Comparison of ENCODE assay signal across 10 cellular contexts in genomic region chr14:103067231-103067954, GRCh38. TPM values are rescaled to one million over a fixed set of nuclear protein-coding genes. Genes with fewer than 3 reads are reported as not detected.
DNase-seq lines count a peak whose midpoint lies in the region; ATAC-seq and TF ChIP-seq lines count a peak whose summit lies in the region.
"Had no signal": no experiment of that assay in that cellular context is flagged by ENCODE, and none has a peak within 500 bp of the region (broad histone marks: within the 10 kb centered on the region; RNA-seq: fewer than 3 reads in every experiment).

No MANE protein-coding gene starts in this region.

- 78 to 89% methylated on average over 8 of the region's 8 CpGs for WGBS in heart right ventricle, 2 donors

- H3K4me1 ChIP-seq in heart right ventricle (peaks cover 3 to 36% (median 19%) of the 10 kb centered on the region in 9 donors), skeletal muscle tissue (ENCODE audit: control insufficient read depth in 3 of 3, insufficient read depth in 3 of 3, low read length in 3 of 3) (peaks cover 3 to 17% (median 9%) of the 10 kb centered on the region in 3 donors)

- H3K9ac ChIP-seq in skeletal muscle tissue (ENCODE audit: low read depth in 1 of 3, low read length in 3 of 3), result no peak overlapping the region

- intact Hi-C loops in heart right ventricle (cut with DNase I), result no loop called here

- no peaks in the 10 kb centered on the region for H3K9me3 Mint-ChIP-seq in activated T-helper 17 cell treated with anti-CD3 and anti-CD28 coated beads, Interleukin-2, amount 50 U/mL, for 72 hours

- no peaks in the 10 kb centered on the region for H3K36me3 ChIP-seq in heart right ventricle
- no peaks in the 10 kb centered on the region for H3K36me3 ChIP-seq in skeletal muscle tissue (ENCODE audit: control insufficient read depth in 3 of 3, insufficient read depth in 3 of 3, low read length in 3 of 3)
- no peaks in the 10 kb centered on the region for H3K36me3 ChIP-seq in WERI-Rb-1

- H3K27me3 ChIP-seq in heart right ventricle, result no peaks in the 10 kb centered on the region
- H3K27me3 ChIP-seq in skeletal muscle tissue (ENCODE audit: control insufficient read depth in 3 of 3, insufficient read depth in 3 of 3, low read length in 3 of 3), result no peaks in the 10 kb centered on the region
- H3K27me3 ChIP-seq in WERI-Rb-1 (ENCODE audit: insufficient read depth, low read depth, severe bottlenecking), result no peaks in the 10 kb centered on the region

- H3K4me3 Mint-ChIP-seq in activated T-helper 17 cell treated with anti-CD3 and anti-CD28 coated beads, Interleukin-2, amount 50 U/mL, for 72 hours, result no peak overlapping the region
- H3K4me3 Mint-ChIP-seq: activated CD4-positive, alpha-beta T cell treated with anti-CD3 and anti-CD28 coated beads for 36 hours had no signal

- no peak for TF ChIP-seq CTCF in heart right ventricle (IDR thresholded peaks at IDR 0.05)
- no peak for TF ChIP-seq CTCF in WERI-Rb-1 (IDR thresholded peaks at IDR 0.05; ENCODE audit: low read depth, low read length)

- H3K4me1 Mint-ChIP-seq in activated T-helper 17 cell treated with anti-CD3 and anti-CD28 coated beads, Interleukin-2, amount 50 U/mL, for 72 hours, result no peaks in the 10 kb centered on the region
- H3K4me1 Mint-ChIP-seq: activated CD4-positive, alpha-beta T cell treated with anti-CD3 and anti-CD28 coated beads for 36 hours had no signal

- H3K4me3 ChIP-seq in heart right ventricle (no peak overlapping the region), skeletal muscle tissue (ENCODE audit: low read length in 3 of 3) (no peak overlapping the region), WERI-Rb-1 (ENCODE audit: low read depth, low read length) (no peak overlapping the region)

- peak; percentile 45 for ATAC-seq in activated T-helper 17 cell treated with anti-CD3 and anti-CD28 coated beads, Interleukin-2, amount 50 U/mL, for 72 hours (replicated peaks)
- ATAC-seq in heart right ventricle (peak in 2 of 8 donors; percentile 32 to 66), HG02759 (IDR thresholded peaks at IDR 0.05; ENCODE audit: unreplicated experiment) (no peak)
- ATAC-seq: activated CD4-positive, alpha-beta T cell treated with anti-CD3 and anti-CD28 coated beads for 36 hours had no signal

- H3K27ac ChIP-seq in heart right ventricle, result peak overlapping the region in 6 of 10 donors; percentile 9 to 74 (median 41)
- peak overlapping the region; percentile 40 for H3K27ac ChIP-seq in skeletal muscle tissue (ENCODE audit: low read depth, low read length)
- no peak overlapping the region for H3K27ac ChIP-seq in WERI-Rb-1

- no peaks in the 10 kb centered on the region for H3K36me3 Mint-ChIP-seq in activated T-helper 17 cell treated with anti-CD3 and anti-CD28 coated beads, Interleukin-2, amount 50 U/mL, for 72 hours (ENCODE audit: low read depth)

- peak; percentile 57 for DNase-seq in EL
- no peak for DNase-seq in heart right ventricle
- DNase-seq in HuH-7.5 (ENCODE audit: low spot score), result no peak
- no peak for DNase-seq in WERI-Rb-1
- DNase-seq in HPDE6-E6E7 (ENCODE audit: extremely low spot score), result no peak
- DNase-seq: activated CD4-positive, alpha-beta T cell treated with anti-CD3 and anti-CD28 coated beads for 36 hours; KBM-7 had no signal

- no peaks in the 10 kb centered on the region for H3K9me3 ChIP-seq in heart right ventricle
- H3K9me3 ChIP-seq in skeletal muscle tissue (ENCODE audit: control insufficient read depth in 3 of 3, low read length in 3 of 3), result no peaks in the 10 kb centered on the region
- H3K9me3 ChIP-seq in WERI-Rb-1 (ENCODE audit: severe bottlenecking), result no peaks in the 10 kb centered on the region

- H3K27me3 Mint-ChIP-seq in activated T-helper 17 cell treated with anti-CD3 and anti-CD28 coated beads, Interleukin-2, amount 50 U/mL, for 72 hours, result no peaks in the 10 kb centered on the region

- H3K27ac Mint-ChIP-seq in activated T-helper 17 cell treated with anti-CD3 and anti-CD28 coated beads, Interleukin-2, amount 50 U/mL, for 72 hours, result no peak overlapping the region
- H3K27ac Mint-ChIP-seq: activated CD4-positive, alpha-beta T cell treated with anti-CD3 and anti-CD28 coated beads for 36 hours had no signal

RNA-seq across cellular contexts. Expression of gene CDC42BPB, which starts 10.0 kb away (rescaled TPM):
- 1 to 10 TPM; 7.2 to 7.3 TPM for total RNA-seq in activated T-helper 17 cell treated with anti-CD3 and anti-CD28 coated beads, Interleukin-2, amount 50 U/mL, for 72 hours
- 10 to 100 TPM; 60.8 to 83.6 (median 70.1) TPM for total RNA-seq in heart right ventricle
- 10 to 100 TPM; 29.6 to 31.2 TPM for polyA plus RNA-seq in heart right ventricle
- 50.1 TPM for total RNA-seq in skeletal muscle tissue

RNA-seq across cellular contexts. Expression of gene LBHD2, which starts 16.6 kb away (rescaled TPM):
- not detected for total RNA-seq in activated T-helper 17 cell treated with anti-CD3 and anti-CD28 coated beads, Interleukin-2, amount 50 U/mL, for 72 hours
- total RNA-seq in heart right ventricle (not detected), skeletal muscle tissue (not detected)
- under 1 TPM in 1 of 2 donors, not detected in 1; 0.19 TPM for polyA plus RNA-seq in heart right ventricle
- total RNA-seq: activated CD4-positive, alpha-beta T cell treated with anti-CD3 and anti-CD28 coated beads for 36 hours had no signal

RNA-seq across cellular contexts. Expression of gene EXOC3L4, which starts 27.1 kb away (rescaled TPM):
- not detected for total RNA-seq in activated T-helper 17 cell treated with anti-CD3 and anti-CD28 coated beads, Interleukin-2, amount 50 U/mL, for 72 hours
- total RNA-seq in heart right ventricle (1 to 10 TPM in 2 of 10 donors, under 1 TPM in 4, not detected in 4; 0.16 to 2.0 (median 0.48) TPM), skeletal muscle tissue (0.52 TPM)
- 1 to 10 TPM in 1 of 2 donors, under 1 TPM in 1; 0.51 to 1.2 TPM for polyA plus RNA-seq in heart right ventricle
- total RNA-seq: activated CD4-positive, alpha-beta T cell treated with anti-CD3 and anti-CD28 coated beads for 36 hours had no signal

RNA-seq across cellular contexts. Expression of gene TNFAIP2, which starts 55.9 kb away (rescaled TPM):
- total RNA-seq in activated T-helper 17 cell treated with anti-CD3 and anti-CD28 coated beads, Interleukin-2, amount 50 U/mL, for 72 hours, result 1 to 10 TPM; 3.0 to 4.0 TPM
- total RNA-seq in heart right ventricle (100 to 1,000 TPM in 1 of 10 donors, 10 to 100 TPM in 9; 21.8 to 134 (median 42.0) TPM), skeletal muscle tissue (21.9 TPM)
- polyA plus RNA-seq in heart right ventricle, result 100 to 1,000 TPM in 1 of 2 donors, 10 to 100 TPM in 1; 24.6 to 138 TPM
